Comparison of ENCODE assay signal across 8 cellular contexts in genomic region chr6:3456794-3457709, GRCh38. TPM values are rescaled to one million over a fixed set of nuclear protein-coding genes. Genes with fewer than 3 reads are reported as not detected.
A peak's percentile ranks its signal among the peaks of the same experiment; 100 is the strongest.
DNase-seq lines count a peak whose midpoint lies in the region; ATAC-seq, FAIRE-seq and TF ChIP-seq lines count a peak whose summit lies in the region.

SLC22A23 (minus strand) TSS chr6:3457050; CDS start chr6:3456559, 491 bp downstream.

- H3K36me3 ChIP-seq in WERI-Rb-1, result peaks cover 10% of the 10 kb centered on the region
- no peaks in the 10 kb centered on the region for H3K36me3 ChIP-seq in kidney (ENCODE audit: control insufficient read depth in 1 of 2, insufficient read depth in 2 of 2, low read length in 2 of 2)

- TF ChIP-seq CTCF in WERI-Rb-1 (IDR thresholded peaks at IDR 0.05; ENCODE audit: low read depth, low read length) (peak; percentile 82), cardiac fibroblast (IDR thresholded peaks at IDR 0.05; ENCODE audit: low read depth, low read length) (peak; percentile 26), kidney (IDR thresholded peaks at IDR 0.05; ENCODE audit: borderline replicate concordance, extremely low read depth, insufficient read depth) (peak; percentile 75)

- H3K27ac ChIP-seq in WERI-Rb-1 (peak within 1 kb of the TSS; percentile 75), kidney (ENCODE audit: low read depth in 2 of 2, low read length in 2 of 2) (no peak within 1 kb of the TSS)

- DNase-seq in ACHN, result peak; percentile 45
- DNase-seq in NCI-H1048 (lab: John Stamatoyannopoulos, UW), result peak; percentile 43
- peak; percentile 88 for DNase-seq in WERI-Rb-1
- peak; percentile 22 to 28 for DNase-seq in cardiac fibroblast (ENCODE audit: low read depth in 2 of 2)
- peak; percentile 89 for DNase-seq in kidney
- DNase-seq in stimulated activated CD4-positive, alpha-beta T cell treated with anti-CD3 and anti-CD28 coated beads, Interleukin-15, amount 100 ng/mL, for 1 hour (ENCODE audit: low read depth in 1 of 2, low spot score in 1 of 2), result peak; percentile 63 to 73

- ATAC-seq in GM18868 (IDR thresholded peaks at IDR 0.05; ENCODE audit: unreplicated experiment), result peak; percentile 60
- no peak for ATAC-seq in HG03378 (IDR thresholded peaks at IDR 0.05; ENCODE audit: unreplicated experiment)

- H3K4me3 ChIP-seq in WERI-Rb-1 (ENCODE audit: low read depth, low read length) (peak within 1 kb of the TSS; percentile 72), cardiac fibroblast (replicated peaks in 1 of 2; ENCODE audit: low read depth in 2 of 2, low read length in 2 of 2) (peak within 1 kb of the TSS; percentile 63 to 89), kidney (ENCODE audit: low read length in 2 of 2) (peak within 1 kb of the TSS; percentile 72 to 81)

- FAIRE-seq in kidney (lab: Jason Lieb, UNC), result no peak

- intact Hi-C loops in kidney (cut with DNase I), result no loop called here

- peaks cover 3 to 21% of the 10 kb centered on the region in 2 donors for H3K4me1 ChIP-seq in kidney (ENCODE audit: control insufficient read depth in 1 of 2, insufficient read depth in 1 of 2, low read depth in 1 of 2, low read length in 2 of 2)

- H3K9ac ChIP-seq in kidney (ENCODE audit: low read length in 2 of 2), result peak within 1 kb of the TSS in 1 of 2 donors; percentile 72

- in situ Hi-C loops in ACHN (cut with HindIII; ENCODE audit: low pct_ligation_motif_present, low pct_unique_long_range_greater_than_20kb, low sequenced_read_pairs), result no loop called here

- no peaks in the 10 kb centered on the region for H3K9me3 ChIP-seq in WERI-Rb-1 (ENCODE audit: severe bottlenecking)
- no peaks in the 10 kb centered on the region for H3K9me3 ChIP-seq in kidney (ENCODE audit: control insufficient read depth in 1 of 2, low read length in 2 of 2)

- no peaks in the 10 kb centered on the region for H3K27me3 ChIP-seq in WERI-Rb-1 (ENCODE audit: insufficient read depth, low read depth, severe bottlenecking)

RNA-seq across cellular contexts. Expression of gene SLC22A23, which starts in this region (rescaled TPM):
- total RNA-seq in kidney, result 5.3 TPM
- 5.7 TPM for polyA plus RNA-seq in kidney (ENCODE audit: insufficient read depth, low read depth, low replicate concordance)

Comparison
In these comparisons a context has a peak if more than half of its experiments do, and no peak if none do; other contexts are left out.
1. DNase-seq: peak in every context shown above with its lines; median percentile 89 in kidney; 88 in WERI-Rb-1; 68 in stimulated activated CD4-positive, alpha-beta T cell treated with anti-CD3 and anti-CD28 coated beads, Interleukin-15, amount 100 ng/mL, for 1 hour; 45 in ACHN; 43 in NCI-H1048; 25 in cardiac fibroblast.
2. CTCF ChIP-seq: peak in every context shown above with its lines; median percentile 82 in WERI-Rb-1; 75 in kidney; 26 in cardiac fibroblast.